Comparison of ENCODE assay signal across 25 cellular contexts in genomic region chr1:27454610-27455009, GRCh38. TPM values are rescaled to one million over a fixed set of nuclear protein-coding genes. Genes with fewer than 3 reads are reported as not detected.
DNase-seq lines count a peak whose midpoint lies in the region; ATAC-seq and TF ChIP-seq lines count a peak whose summit lies in the region.
"Had no signal": no experiment of that assay in that cellular context is flagged by ENCODE, and none has a peak within 500 bp of the region (broad histone marks: within the 10 kb centered on the region; RNA-seq: fewer than 3 reads in every experiment).

No MANE protein-coding gene starts in this region.

- in situ Hi-C loops in GM13977 (cut with MboI; ENCODE audit: low pct_unique_long_range_greater_than_20kb, low sequenced_read_pairs, unreplicated experiment), result no loop called here

- no peak for ATAC-seq in CD4-positive, alpha-beta T cell (ENCODE audit: poor library complexity)
- ATAC-seq in naive thymus-derived CD8-positive, alpha-beta T cell, result no peak

- H3K23me2 ChIP-seq in H9 (ENCODE audit: insufficient read length, low read depth, low read length, poor library complexity, severe bottlenecking), result no peaks in the 10 kb centered on the region

- POLR2A ChIA-PET in activated CD4-positive, alpha-beta T cell treated with anti-CD3 and anti-CD28 coated beads, Interleukin-2, amount 10 ng/mL, durations not matched to agents 7 days and 5 days (lab: Charles Lee), result no interaction called here
- POLR2A ChIA-PET in CD4-positive, alpha-beta T cell (lab: Charles Lee), result interaction anchor here (2.0 kb wide), 1 partner anchor 16 kb away, joined by 4 read pairs; no protein-coding TSS in a partner anchor
- POLR2A ChIA-PET in naive thymus-derived CD8-positive, alpha-beta T cell (lab: Charles Lee), result interaction anchor here (0.7 to 2.6 kb wide), 4 partner anchors 10 to 69 kb away, joined by 4 to 10 read pairs (median 7); no protein-coding TSS in a partner anchor

- intact Hi-C loops in CD4-positive, alpha-beta T cell (cut with DNase I, micrococcal nuclease), result loop anchor here (5.0 kb wide), 3 partner anchors 32 to 1757 kb away; partner anchors contain the start of gene WASF2 (in 1 of the 2)

- no peak overlapping the region for H2BK12ac ChIP-seq in H9 (ENCODE audit: insufficient read length, low read depth, low read length)

- no peak overlapping the region for H2AK5ac ChIP-seq in H9 (ENCODE audit: insufficient read length, low read length)

- H3K27me3 ChIP-seq in CD4-positive, alpha-beta T cell (ENCODE audit: control insufficient read depth, insufficient read depth, low read length), result no peaks in the 10 kb centered on the region
- no peaks in the 10 kb centered on the region for H3K27me3 ChIP-seq in H9 (ENCODE audit: insufficient read depth, low read length)
- H3K27me3 ChIP-seq: ascending aorta, Peyer's patch, SJSA1 had no signal

- no peaks in the 10 kb centered on the region for H4K20me1 ChIP-seq in H9 (ENCODE audit: control insufficient read depth, insufficient read depth, insufficient read length)

- no peak overlapping the region for H2AFZ ChIP-seq in H9 (ENCODE audit: low read length)

- CTCF ChIA-PET in activated CD4-positive, alpha-beta T cell treated with anti-CD3 and anti-CD28 coated beads, Interleukin-2, amount 10 ng/mL, durations not matched to agents 7 days and 5 days (lab: Charles Lee), result interaction anchor here (0.8 to 1.5 kb wide), 6 partner anchors 11 to 209 kb away, joined by 3 to 4 read pairs (median 3); no protein-coding TSS in a partner anchor
- CTCF ChIA-PET in CD4-positive, alpha-beta T cell (lab: Charles Lee), result interaction anchor here (1.3 kb wide), 1 partner anchor 18 kb away, joined by 3 read pairs; no protein-coding TSS in a partner anchor

- peaks cover 8% of the 10 kb centered on the region for H3K79me1 ChIP-seq in H9 (ENCODE audit: insufficient read depth, low read depth, low read length, poor library complexity, severe bottlenecking)

- H3K14ac ChIP-seq in H9 (ENCODE audit: insufficient read depth, low read length), result no peak overlapping the region

- H3K4me2 ChIP-seq in H9 (ENCODE audit: insufficient read depth, insufficient read length, low read length), result no peak overlapping the region

- no peak overlapping the region for H3K18ac ChIP-seq in H9 (ENCODE audit: insufficient read length, low read depth, low read length)

- no peak overlapping the region for H3K4me3 Mint-ChIP-seq in activated CD4-positive, alpha-beta T cell treated with anti-CD3 and anti-CD28 coated beads, Interleukin-2, amount 10 ng/mL, durations not matched to agents 7 days and 5 days
- peak overlapping the region; percentile 30 for H3K4me3 Mint-ChIP-seq in CD4-positive, alpha-beta T cell
- no peak overlapping the region for H3K4me3 Mint-ChIP-seq in activated naive CD8-positive, alpha-beta T cell treated with anti-CD3 and anti-CD28 coated beads for 36 hours
- peak overlapping the region in 7 of 10 donors; percentile 59 to 77 (median 69) for H3K4me3 Mint-ChIP-seq in naive thymus-derived CD8-positive, alpha-beta T cell
- H3K4me3 Mint-ChIP-seq in H9, result no peak overlapping the region
- H3K4me3 Mint-ChIP-seq: IgD-negative memory B cell had no signal

- no peaks in the 10 kb centered on the region for H3K27me3 Mint-ChIP-seq in activated CD4-positive, alpha-beta T cell treated with anti-CD3 and anti-CD28 coated beads, Interleukin-2, amount 10 ng/mL, durations not matched to agents 7 days and 5 days
- no peaks in the 10 kb centered on the region for H3K27me3 Mint-ChIP-seq in CD4-positive, alpha-beta T cell
- H3K27me3 Mint-ChIP-seq in activated naive CD8-positive, alpha-beta T cell treated with anti-CD3 and anti-CD28 coated beads for 36 hours, result no peaks in the 10 kb centered on the region
- no peaks in the 10 kb centered on the region for H3K27me3 Mint-ChIP-seq in naive thymus-derived CD8-positive, alpha-beta T cell
- no peaks in the 10 kb centered on the region for H3K27me3 Mint-ChIP-seq in H9 (ENCODE audit: low read depth)
- H3K27me3 Mint-ChIP-seq: activated CD4-positive, alpha-beta T cell treated with anti-CD3 and anti-CD28 coated beads for 36 hours; central memory CD8-positive, alpha-beta T cell; IgD-negative memory B cell had no signal

- no peak overlapping the region for H3T11ph ChIP-seq in H9 (ENCODE audit: low read length)

- H3K36me3 Mint-ChIP-seq in activated CD4-positive, alpha-beta T cell treated with anti-CD3 and anti-CD28 coated beads, Interleukin-2, amount 10 ng/mL, durations not matched to agents 7 days and 5 days (ENCODE audit: low read depth), result peaks cover 23% of the 10 kb centered on the region
- peaks cover 12% of the 10 kb centered on the region for H3K36me3 Mint-ChIP-seq in CD4-positive, alpha-beta T cell (ENCODE audit: low read depth)
- H3K36me3 Mint-ChIP-seq in activated naive CD8-positive, alpha-beta T cell treated with anti-CD3 and anti-CD28 coated beads for 36 hours, result peaks cover 9% of the 10 kb centered on the region
- H3K36me3 Mint-ChIP-seq in naive thymus-derived CD8-positive, alpha-beta T cell, result peaks cover 0 to 2% (median 0%) of the 10 kb centered on the region in 3 donors
- H3K36me3 Mint-ChIP-seq in H9 (ENCODE audit: insufficient read depth in 1 of 3, low read depth in 3 of 3), result peaks cover 2 to 5% (median 2%) of the 10 kb centered on the region in 3 experiments; a peak in 4 of 7 replicates

- H3K9me3 ChIP-seq in CD4-positive, alpha-beta T cell (ENCODE audit: control insufficient read depth, low read length), result no peaks in the 10 kb centered on the region
- H3K9me3 ChIP-seq in H9 (ENCODE audit: control insufficient read depth, low read depth, low read length), result no peaks in the 10 kb centered on the region
- H3K9me3 ChIP-seq: ascending aorta, lower lobe of right lung, Peyer's patch, SJSA1 had no signal

- H3K23ac ChIP-seq in H9 (ENCODE audit: insufficient read length, low read depth, low read length), result no peak overlapping the region

- TF ChIP-seq CTCF in CD4-positive, alpha-beta T cell (IDR thresholded peaks at IDR 0.05), result no peak
- TF ChIP-seq CTCF in H9 (conservative IDR thresholded peaks at IDR 0.05) (no peak), GM13977 (IDR thresholded peaks at IDR 0.05; ENCODE audit: extremely low read depth, insufficient read depth, missing control alignments) (no peak)

- no peak for DNase-seq in activated CD4-positive, alpha-beta T cell treated with anti-CD3 and anti-CD28 coated beads, Interleukin-2, amount 10 ng/mL, durations not matched to agents 7 days and 5 days
- no peak for DNase-seq in activated CD4-positive, alpha-beta T cell treated with anti-CD3 and anti-CD28 coated beads, Interleukin-2, amount 50 U/mL, for 1 hour
- no peak for DNase-seq in CD4-positive, alpha-beta T cell
- DNase-seq in activated naive CD8-positive, alpha-beta T cell treated with anti-CD3 and anti-CD28 coated beads for 36 hours, result no peak
- no peak for DNase-seq in naive thymus-derived CD8-positive, alpha-beta T cell
- DNase-seq in H9, result no peak
- no peak for DNase-seq in NCI-H2107 treated with DMSO at 0.1 percent for 48 hours (lab: John Stamatoyannopoulos, UW; ENCODE audit: unreplicated experiment)
- no peak for DNase-seq in GM13977 (ENCODE audit: low spot score)
- DNase-seq: activated CD4-positive, alpha-beta T cell treated with anti-CD3 and anti-CD28 coated beads for 36 hours; activated effector memory CD4-positive, alpha-beta T cell treated with anti-CD3 and anti-CD28 coated beads, Interleukin-2, amount 50 U/mL, for 16 hours; AML-193; DND-41; lower lobe of right lung; NCI-H1092 treated with DMSO at 0.1 percent for 48 hours; NCI-H1930; NCI-H526 treated with DMSO at 0.1 percent for 48 hours; nucleus accumbens; Peyer's patch; stimulated activated CD4-positive, alpha-beta T cell treated with anti-CD3 and anti-CD28 coated beads, Interleukin-1b, Interleukin-23, amount 100 ng/mL, for 48 hours; substantia nigra; T-helper 2 cell had no signal

- H2BK120ac ChIP-seq in H9 (ENCODE audit: low read depth, low read length, poor library complexity, severe bottlenecking), result no peak overlapping the region

- no peak overlapping the region for H4K5ac ChIP-seq in H9 (ENCODE audit: insufficient read length, low read depth, low read length)

- WGBS in H9 (ENCODE audit: extremely low coverage, insufficient read length, low lambda C conversion rate), result no CpG with 5 or more reads among the region's 4 CpGs

- no peak overlapping the region for H4K91ac ChIP-seq in H9 (ENCODE audit: insufficient read length, low read depth, low read length)

- no peak overlapping the region for H2BK20ac ChIP-seq in H9 (ENCODE audit: low read depth, low read length, poor library complexity, severe bottlenecking)

- no peak overlapping the region for H2BK5ac ChIP-seq in H9 (ENCODE audit: insufficient read length, low read length)

- no peak overlapping the region for H3K56ac ChIP-seq in H9 (ENCODE audit: insufficient read length, low read depth, low read length)

- H3K27ac ChIP-seq in CD4-positive, alpha-beta T cell (ENCODE audit: low read depth, low read length), result peak overlapping the region; percentile 41
- H3K27ac ChIP-seq in H9 (ENCODE audit: insufficient read length, low read depth, low read length), result no peak overlapping the region
- H3K27ac ChIP-seq: ascending aorta, SJSA1 had no signal

- H3K9me3 Mint-ChIP-seq in activated CD4-positive, alpha-beta T cell treated with anti-CD3 and anti-CD28 coated beads, Interleukin-2, amount 10 ng/mL, durations not matched to agents 7 days and 5 days, result no peaks in the 10 kb centered on the region
- H3K9me3 Mint-ChIP-seq in CD4-positive, alpha-beta T cell, result no peaks in the 10 kb centered on the region
- no peaks in the 10 kb centered on the region for H3K9me3 Mint-ChIP-seq in activated naive CD8-positive, alpha-beta T cell treated with anti-CD3 and anti-CD28 coated beads for 36 hours
- H3K9me3 Mint-ChIP-seq in naive thymus-derived CD8-positive, alpha-beta T cell, result no peaks in the 10 kb centered on the region
- no peaks in the 10 kb centered on the region for H3K9me3 Mint-ChIP-seq in H9
- H3K9me3 Mint-ChIP-seq: central memory CD8-positive, alpha-beta T cell; IgD-negative memory B cell had no signal

- H3K79me2 ChIP-seq in H9 (ENCODE audit: insufficient read depth, low read length), result peaks cover 2% of the 10 kb centered on the region; the same call in 1 of the 2 replicates

- H3K4me1 ChIP-seq in H9 (ENCODE audit: insufficient read depth, low read length), result no peaks in the 10 kb centered on the region; the same call in 1 of the 2 replicates
- H3K4me1 ChIP-seq: SJSA1 had no signal

- H4K8ac ChIP-seq in H9 (replicated peaks; ENCODE audit: insufficient read length, low read depth, low read length), result no peak overlapping the region

- no peak overlapping the region for H3K9ac ChIP-seq in H9 (ENCODE audit: extremely low read depth, insufficient read length, low read length)

- H2BK15ac ChIP-seq in H9 (ENCODE audit: low read depth, low read length), result no peak overlapping the region

- H3K4me1 Mint-ChIP-seq in activated CD4-positive, alpha-beta T cell treated with anti-CD3 and anti-CD28 coated beads, Interleukin-2, amount 10 ng/mL, durations not matched to agents 7 days and 5 days, result peaks cover 41% of the 10 kb centered on the region
- H3K4me1 Mint-ChIP-seq in CD4-positive, alpha-beta T cell (ENCODE audit: low read depth), result peaks cover 52% of the 10 kb centered on the region
- H3K4me1 Mint-ChIP-seq in activated naive CD8-positive, alpha-beta T cell treated with anti-CD3 and anti-CD28 coated beads for 36 hours, result peaks cover 45% of the 10 kb centered on the region
- H3K4me1 Mint-ChIP-seq in naive thymus-derived CD8-positive, alpha-beta T cell, result peaks cover 17 to 63% (median 54%) of the 10 kb centered on the region in 4 donors
- H3K4me1 Mint-ChIP-seq in H9, result peaks cover 6 to 9% of the 10 kb centered on the region in 2 experiments

- H3K27ac Mint-ChIP-seq in activated CD4-positive, alpha-beta T cell treated with anti-CD3 and anti-CD28 coated beads, Interleukin-2, amount 10 ng/mL, durations not matched to agents 7 days and 5 days, result peak overlapping the region; percentile 85
- H3K27ac Mint-ChIP-seq in CD4-positive, alpha-beta T cell, result peak overlapping the region; percentile 75
- peak overlapping the region; percentile 66 for H3K27ac Mint-ChIP-seq in activated naive CD8-positive, alpha-beta T cell treated with anti-CD3 and anti-CD28 coated beads for 36 hours
- H3K27ac Mint-ChIP-seq in naive thymus-derived CD8-positive, alpha-beta T cell, result peak overlapping the region; percentile 22 to 94 (median 82)
- no peak overlapping the region for H3K27ac Mint-ChIP-seq in H9

- H3K4ac ChIP-seq in H9 (ENCODE audit: low read depth, low read length), result no peak overlapping the region

RNA-seq across cellular contexts. Expression of gene WASF2, which starts 35.4 kb away (rescaled TPM):
- total RNA-seq in activated CD4-positive, alpha-beta T cell treated with anti-CD3 and anti-CD28 coated beads, Interleukin-2, amount 10 ng/mL, durations not matched to agents 7 days and 5 days, result 100 to 1,000 TPM; 137 to 143 TPM
- total RNA-seq in CD4-positive, alpha-beta T cell, result 100 to 1,000 TPM; 119 to 121 TPM
- total RNA-seq in activated naive CD8-positive, alpha-beta T cell treated with anti-CD3 and anti-CD28 coated beads for 36 hours, result 100 to 1,000 TPM; 103 TPM
- total RNA-seq in naive thymus-derived CD8-positive, alpha-beta T cell, result 100 to 1,000 TPM; 183 to 185 TPM
- polyA plus RNA-seq in naive thymus-derived CD8-positive, alpha-beta T cell, result 10 to 100 TPM; 54.8 to 68.9 (median 68.5) TPM
- total RNA-seq in H9 (2021), result 65.9 and 69.2 TPM in 2 replicates

Comparison
In these comparisons a context has a peak if more than half of its experiments do, and no peak if none do; other contexts are left out.
1. H3K27ac Mint-ChIP-seq: peak in activated CD4-positive, alpha-beta T cell treated with anti-CD3 and anti-CD28 coated beads, Interleukin-2, amount 10 ng/mL, durations not matched to agents 7 days and 5 days (single experiment), CD4-positive, alpha-beta T cell (single experiment), activated naive CD8-positive, alpha-beta T cell treated with anti-CD3 and anti-CD28 coated beads for 36 hours (single experiment) and naive thymus-derived CD8-positive, alpha-beta T cell (10 of 10); none in H9 (0 of 3).
2. H3K4me3 Mint-ChIP-seq: peak in CD4-positive, alpha-beta T cell (single experiment) and naive thymus-derived CD8-positive, alpha-beta T cell (7 of 10); none in activated CD4-positive, alpha-beta T cell treated with anti-CD3 and anti-CD28 coated beads, Interleukin-2, amount 10 ng/mL, durations not matched to agents 7 days and 5 days (single experiment), activated naive CD8-positive, alpha-beta T cell treated with anti-CD3 and anti-CD28 coated beads for 36 hours (single experiment) and H9 (0 of 2).